ENCODE assay signal across 8 cellular contexts in genomic region chr19:1275976-1276619, GRCh38. TPM values are rescaled to one million over a fixed set of nuclear protein-coding genes. Genes with fewer than 3 reads are reported as not detected.
DNase-seq lines count a peak whose midpoint lies in the region; ATAC-seq and TF ChIP-seq lines count a peak whose summit lies in the region.

No MANE protein-coding gene starts in this region.

- DNase-seq in NB4 (ENCODE audit: low read depth): no peak
- DNase-seq in effector memory CD4-positive, alpha-beta T cell: no peak
- no peak for DNase-seq in SHP77 (lab: John Stamatoyannopoulos, UW)
- DNase-seq in NCI-H774 (lab: John Stamatoyannopoulos, UW): no peak
- DNase-seq in medulla oblongata (ENCODE audit: extremely low spot score): no peak

- H3K9me3 ChIP-seq in effector memory CD4-positive, alpha-beta T cell (ENCODE audit: control insufficient read depth, low read length): no peaks in the 10 kb centered on the region
- H3K9me3 ChIP-seq in neural cell (ENCODE audit: low read length): no peaks in the 10 kb centered on the region

- no peaks in the 10 kb centered on the region for H3K9me2 ChIP-seq in neural cell (ENCODE audit: insufficient read depth, low read length)

- H3K27me3 ChIP-seq in effector memory CD4-positive, alpha-beta T cell (replicated peaks; ENCODE audit: control insufficient read depth, insufficient read depth, low read length, poor library complexity, severe bottlenecking): no peaks in the 10 kb centered on the region
- no peaks in the 10 kb centered on the region for H3K27me3 ChIP-seq in neural cell (ENCODE audit: insufficient read depth, low read depth, low read length)

- peak overlapping the region; percentile 87 for H3K9ac ChIP-seq in neural cell (ENCODE audit: low read length)

- no peak for TF ChIP-seq CTCF in C4-2B (conservative IDR thresholded peaks at IDR 0.05)
- no peak for TF ChIP-seq CTCF in NB4 (IDR thresholded peaks at IDR 0.05; ENCODE audit: low read depth, low read length)
- no peak for TF ChIP-seq CTCF in neural cell (IDR thresholded peaks at IDR 0.05; ENCODE audit: poor library complexity, severe bottlenecking)

- H3K4me3 ChIP-seq in NB4 (ENCODE audit: low read depth, low read length) (peak overlapping the region; percentile 64), neural cell (ENCODE audit: low read length) (peak overlapping the region; percentile 82)
- H3K4me3 ChIP-seq in effector memory CD4-positive, alpha-beta T cell (ENCODE audit: insufficient read depth, low read depth, low read length, poor library complexity, severe bottlenecking): peak overlapping the region; percentile 52

- H3K4me1 ChIP-seq in effector memory CD4-positive, alpha-beta T cell (ENCODE audit: control insufficient read depth, insufficient read depth, low read length, poor library complexity, severe bottlenecking): peaks cover 43% of the 10 kb centered on the region

- H3K4me2 ChIP-seq in neural cell (ENCODE audit: low read length): peak overlapping the region; percentile 84

- TF ChIP-seq RAD21 in neural cell (conservative IDR thresholded peaks at IDR 0.05): no peak

- TF ChIP-seq POLR2A in NB4 (IDR thresholded peaks at IDR 0.05; ENCODE audit: extremely low read depth, insufficient read length): no peak

- H3K79me2 ChIP-seq in neural cell (replicated peaks; ENCODE audit: insufficient read depth, low read length): peaks cover 14% of the 10 kb centered on the region

- H3F3A ChIP-seq in neural cell (ENCODE audit: insufficient read depth, low read length, poor library complexity, severe bottlenecking): no peaks in the 10 kb centered on the region

- no peak for ATAC-seq in GM18519 (IDR thresholded peaks at IDR 0.05; ENCODE audit: low FRiP score, unreplicated experiment)

- peaks cover 5% of the 10 kb centered on the region for H4K20me1 ChIP-seq in neural cell (ENCODE audit: insufficient read depth)

- peak overlapping the region; percentile 37 for H2AFZ ChIP-seq in neural cell (ENCODE audit: low read depth, low read length)

- no peak for TF ChIP-seq EP300 in neural cell (conservative IDR thresholded peaks at IDR 0.05; ENCODE audit: poor library complexity, severe bottlenecking)

- H3K27ac ChIP-seq in C4-2B (peak overlapping the region; percentile 94), neural cell (ENCODE audit: low read length) (peak overlapping the region; percentile 93)
- peak overlapping the region; percentile 86 for H3K27ac ChIP-seq in effector memory CD4-positive, alpha-beta T cell (ENCODE audit: insufficient read depth, low read length, poor library complexity, severe bottlenecking)

- H3K36me3 ChIP-seq in effector memory CD4-positive, alpha-beta T cell (ENCODE audit: control insufficient read depth, insufficient read depth, low read length): peaks cover 65% of the 10 kb centered on the region
- H3K36me3 ChIP-seq in neural cell (ENCODE audit: insufficient read depth, low read length): peaks cover 5% of the 10 kb centered on the region

TF ChIP-seq in neural cell, 6 proteins besides CTCF, POLR2A, EP300 and RAD21:
- no peak for TF ChIP-seq EZH2 (IDR thresholded peaks at IDR 0.05; ENCODE audit: borderline replicate concordance, insufficient read depth, low read length, poor library complexity, severe bottlenecking)
- TF ChIP-seq POLR2AphosphoS5 (IDR thresholded peaks at IDR 0.05): peak; percentile 88
- TF ChIP-seq TAF1 (IDR thresholded peaks at IDR 0.05; ENCODE audit: low read depth): no peak
- TF ChIP-seq REST (IDR thresholded peaks at IDR 0.05; ENCODE audit: borderline replicate concordance): peak; percentile 58
- no peak for TF ChIP-seq MXI1 (conservative IDR thresholded peaks at IDR 0.05; ENCODE audit: poor library complexity, severe bottlenecking)
- no peak for TF ChIP-seq SMC3 (conservative IDR thresholded peaks at IDR 0.05; ENCODE audit: poor library complexity)
TF ChIP-seq in neural cell: peak in this region for 2.

RNA-seq across cellular contexts. Expression of gene FAM174C, which starts 0.8 kb away (rescaled TPM):
- 21.7 and 28.4 TPM in 2 replicates for polyA plus RNA-seq in neural cell
- 5.1 and 7.5 TPM in 2 replicates for polyA minus RNA-seq in neural cell

RNA-seq across cellular contexts. Expression of gene CIRBP, which starts 7.0 kb away (rescaled TPM):
- polyA plus RNA-seq in neural cell: 1,663 and 1,665 TPM in 2 replicates
- 542 and 651 TPM in 2 replicates for polyA minus RNA-seq in neural cell

RNA-seq across cellular contexts. Expression of gene EFNA2, which starts 9.6 kb away (rescaled TPM):
- polyA plus RNA-seq in neural cell: 9.8 and 10.3 TPM in 2 replicates
- polyA minus RNA-seq in neural cell: 23.4 and 24.8 TPM in 2 replicates

RNA-seq across cellular contexts. Expression of gene MIDN, which starts 27.7 kb away (rescaled TPM):
- 24.8 and 28.3 TPM in 2 replicates for polyA plus RNA-seq in neural cell
- polyA minus RNA-seq in neural cell: 56.4 and 57.9 TPM in 2 replicates

RNA-seq across cellular contexts. Expression of gene ATP5F1D, which starts 34.5 kb away (rescaled TPM):
- 22.8 and 47.8 TPM in 2 replicates for polyA plus RNA-seq in neural cell
- polyA minus RNA-seq in neural cell: 9.0 and 13.3 TPM in 2 replicates
